In genomic region chr6:156719395-156719719, GRCh38 we compare ENCODE assay signal across 9 cellular contexts. TPM values are rescaled to one million over a fixed set of nuclear protein-coding genes. Genes with fewer than 3 reads are reported as not detected.
A peak's percentile ranks its signal among the peaks of the same experiment; 100 is the strongest.
DNase-seq lines count a peak whose midpoint lies in the region; ATAC-seq and TF ChIP-seq lines count a peak whose summit lies in the region.
"Had no signal": no experiment of that assay in that cellular context is flagged by ENCODE, and none has a peak within 500 bp of the region (broad histone marks: within the 10 kb centered on the region; RNA-seq: fewer than 3 reads in every experiment).

No MANE protein-coding gene starts in this region.

- no peak for TF ChIP-seq CTCF in stomach (IDR thresholded peaks at IDR 0.05)
- TF ChIP-seq CTCF in GM20000 (IDR thresholded peaks at IDR 0.05; ENCODE audit: extremely low read depth, missing control alignments) = no peak

- H3K36me3 ChIP-seq in stomach = no peaks in the 10 kb centered on the region
- H3K36me3 ChIP-seq: HAP-1 had no signal

- WGBS in stomach, 5 donors = 62 to 76% (median 66%) methylated on average over 13 of the region's 13 CpGs

- peak overlapping the region; percentile 86 to 94 (median 90) for H3K4me3 Mint-ChIP-seq in IgD-negative memory B cell
- H3K4me3 Mint-ChIP-seq in activated naive CD8-positive, alpha-beta T cell = peak overlapping the region; percentile 78

- H3K36me3 Mint-ChIP-seq in IgD-negative memory B cell = no peaks in the 10 kb centered on the region
- no peaks in the 10 kb centered on the region for H3K36me3 Mint-ChIP-seq in activated naive CD8-positive, alpha-beta T cell

- peak overlapping the region; percentile 28 to 41 (median 34) for H3K4me3 ChIP-seq in stomach
- H3K4me3 ChIP-seq: HAP-1 had no signal

- H3K9me3 Mint-ChIP-seq in IgD-negative memory B cell = peaks cover 0 to 4% (median 0%) of the 10 kb centered on the region in 3 donors
- H3K9me3 Mint-ChIP-seq in activated naive CD8-positive, alpha-beta T cell (ENCODE audit: low read depth) = no peaks in the 10 kb centered on the region

- no peaks in the 10 kb centered on the region for H3K27me3 ChIP-seq in stomach

- H3K4me1 Mint-ChIP-seq in IgD-negative memory B cell = peaks cover 30 to 37% (median 35%) of the 10 kb centered on the region in 3 donors
- peaks cover 14% of the 10 kb centered on the region for H3K4me1 Mint-ChIP-seq in activated naive CD8-positive, alpha-beta T cell (ENCODE audit: low read depth)

- ATAC-seq in HG03280 (IDR thresholded peaks at IDR 0.05; ENCODE audit: unreplicated experiment) = no peak

- intact Hi-C loops in stomach (cut with DNase I; ENCODE audit: low total_unique reads) = no loop called here

- peak; percentile 8 for DNase-seq in kidney tubule cell (ENCODE audit: low spot score)
- no peak for DNase-seq in stomach
- no peak for DNase-seq in NCI-H1105 treated with DMSO at 0.1 percent for 48 hours (lab: John Stamatoyannopoulos, UW)
- no peak for DNase-seq in hippocampal formation (lab: John Stamatoyannopoulos, UW)
- DNase-seq in GM20000 (ENCODE audit: low spot score) = no peak

- H3K4me1 ChIP-seq in stomach = peaks cover 20 to 37% (median 27%) of the 10 kb centered on the region in 4 donors

- no peaks in the 10 kb centered on the region for H3K9me3 ChIP-seq in stomach
- H3K9me3 ChIP-seq: HAP-1 had no signal

- no peak for TF ChIP-seq POLR2A in stomach (IDR thresholded peaks at IDR 0.05)

- peak overlapping the region; percentile 96 to 99 (median 97) for H3K27ac Mint-ChIP-seq in IgD-negative memory B cell
- peak overlapping the region; percentile 88 for H3K27ac Mint-ChIP-seq in activated naive CD8-positive, alpha-beta T cell

- no peaks in the 10 kb centered on the region for H3K27me3 Mint-ChIP-seq in IgD-negative memory B cell
- H3K27me3 Mint-ChIP-seq in activated naive CD8-positive, alpha-beta T cell = no peaks in the 10 kb centered on the region

- no peak for TF ChIP-seq EP300 in stomach (IDR thresholded peaks at IDR 0.05)

- peak overlapping the region; percentile 82 to 94 (median 88) for H3K27ac ChIP-seq in stomach

RNA-seq across cellular contexts. Expression of gene ARID1B, which starts 57.8 kb away (rescaled TPM):
- polyA plus RNA-seq in IgD-negative memory B cell (21.9 TPM), stomach (1 to 10 TPM; 8.8 to 9.2 (median 9.0) TPM)
- total RNA-seq in stomach = 100 to 1,000 TPM in 3 of 5 donors, 10 to 100 TPM in 2; 31.3 to 183 (median 142) TPM
